4 cellular contexts compared by ENCODE assay signal in genomic region chr7:81829511-81829910, GRCh38. TPM values are rescaled to one million over a fixed set of nuclear protein-coding genes. Genes with fewer than 3 reads are reported as not detected.
"Had no signal": no experiment of that assay in that cellular context is flagged by ENCODE, and none has a peak within 500 bp of the region (broad histone marks: within the 10 kb centered on the region; RNA-seq: fewer than 3 reads in every experiment).

No MANE protein-coding gene starts in this region.

RNA-seq across cellular contexts. Expression of gene HGF, which starts 59.7 kb away (rescaled TPM):
- total RNA-seq: HepG2, HT1080, MCF 10A, OCI-LY7 had no signal
- polyA plus RNA-seq: HepG2 had no signal
